1 cellular context compared by ENCODE assay signal in the genomic region with DNA sequence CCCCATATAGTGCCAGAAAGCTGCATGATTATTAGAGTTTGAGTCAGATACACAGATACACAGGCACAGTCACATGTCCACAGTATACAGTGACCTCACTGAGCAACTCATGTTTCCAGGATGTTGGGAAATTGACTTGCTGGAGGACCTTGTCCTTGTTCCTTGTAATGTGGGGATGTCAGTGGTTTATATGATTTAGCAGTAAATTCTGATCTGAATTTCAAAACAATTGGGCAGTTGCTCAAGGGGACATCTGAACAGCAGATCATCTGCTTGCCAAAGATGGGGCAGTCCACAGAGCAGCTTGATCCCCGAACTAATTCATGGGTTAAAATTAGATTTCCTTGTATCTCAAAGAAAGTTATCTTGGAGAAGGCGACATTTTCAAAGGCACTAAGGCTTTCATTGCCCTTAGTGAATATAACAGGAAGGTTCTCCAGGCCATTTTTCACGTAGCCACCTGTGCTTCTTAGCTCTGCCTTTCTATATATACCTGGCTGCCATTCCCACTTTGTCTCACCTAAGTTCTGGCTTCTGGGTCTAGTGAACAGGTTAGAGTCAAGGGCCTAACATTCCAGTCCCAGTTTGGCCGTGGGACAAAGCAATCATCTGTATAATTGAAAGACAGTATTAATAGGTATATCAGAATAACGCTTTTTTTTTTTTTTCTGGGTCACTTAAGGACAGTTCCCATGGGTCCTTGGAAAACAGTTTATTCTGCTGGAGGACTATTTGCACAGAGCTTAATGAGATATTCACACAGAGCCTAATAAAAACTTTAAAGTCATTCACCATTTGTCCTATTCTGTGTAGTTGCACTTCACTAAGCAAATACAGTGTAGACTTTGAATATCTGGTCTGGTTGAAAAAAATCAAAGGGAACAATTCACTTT.
TF ChIP-seq lines count a peak whose summit lies in the region.

No MANE protein-coding gene starts in this region.

TF ChIP-seq in HepG2, 621 proteins besides CTCF, POLR2A, EP300 and RAD21 (continued from another document and continues in another):
- no peak for TF ChIP-seq KLF11 (CRISPR knock-in tag; IDR thresholded peaks at IDR 0.05)
- no peak for TF ChIP-seq RBAK (CRISPR knock-in tag; IDR thresholded peaks at IDR 0.05)
- no peak for TF ChIP-seq AGO1 (IDR thresholded peaks at IDR 0.05; ENCODE audit: low read depth, low read length, poor library complexity, severe bottlenecking)
- no peak for TF ChIP-seq SP2 (CRISPR knock-in tag; IDR thresholded peaks at IDR 0.05)
- no peak for TF ChIP-seq PCBP1 (IDR thresholded peaks at IDR 0.05; ENCODE audit: borderline replicate concordance, low read depth, low read length)
- peak; percentile 57 for TF ChIP-seq RARA (CRISPR knock-in tag; IDR thresholded peaks at IDR 0.05)
- TF ChIP-seq, protein P1, sequence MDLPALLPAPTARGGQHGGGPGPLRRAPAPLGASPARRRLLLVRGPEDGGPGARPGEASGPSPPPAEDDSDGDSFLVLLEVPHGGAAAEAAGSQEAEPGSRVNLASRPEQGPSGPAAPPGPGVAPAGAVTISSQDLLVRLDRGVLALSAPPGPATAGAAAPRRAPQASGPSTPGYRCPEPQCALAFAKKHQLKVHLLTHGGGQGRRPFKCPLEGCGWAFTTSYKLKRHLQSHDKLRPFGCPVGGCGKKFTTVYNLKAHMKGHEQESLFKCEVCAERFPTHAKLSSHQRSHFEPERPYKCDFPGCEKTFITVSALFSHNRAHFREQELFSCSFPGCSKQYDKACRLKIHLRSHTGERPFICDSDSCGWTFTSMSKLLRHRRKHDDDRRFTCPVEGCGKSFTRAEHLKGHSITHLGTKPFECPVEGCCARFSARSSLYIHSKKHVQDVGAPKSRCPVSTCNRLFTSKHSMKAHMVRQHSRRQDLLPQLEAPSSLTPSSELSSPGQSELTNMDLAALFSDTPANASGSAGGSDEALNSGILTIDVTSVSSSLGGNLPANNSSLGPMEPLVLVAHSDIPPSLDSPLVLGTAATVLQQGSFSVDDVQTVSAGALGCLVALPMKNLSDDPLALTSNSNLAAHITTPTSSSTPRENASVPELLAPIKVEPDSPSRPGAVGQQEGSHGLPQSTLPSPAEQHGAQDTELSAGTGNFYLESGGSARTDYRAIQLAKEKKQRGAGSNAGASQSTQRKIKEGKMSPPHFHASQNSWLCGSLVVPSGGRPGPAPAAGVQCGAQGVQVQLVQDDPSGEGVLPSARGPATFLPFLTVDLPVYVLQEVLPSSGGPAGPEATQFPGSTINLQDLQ (CRISPR knock-in tag; IDR thresholded peaks at IDR 0.05), result no peak
- TF ChIP-seq FOSL1 (CRISPR knock-in tag; IDR thresholded peaks at IDR 0.05; ENCODE audit: borderline replicate concordance), result no peak
- TF ChIP-seq, protein P2, sequence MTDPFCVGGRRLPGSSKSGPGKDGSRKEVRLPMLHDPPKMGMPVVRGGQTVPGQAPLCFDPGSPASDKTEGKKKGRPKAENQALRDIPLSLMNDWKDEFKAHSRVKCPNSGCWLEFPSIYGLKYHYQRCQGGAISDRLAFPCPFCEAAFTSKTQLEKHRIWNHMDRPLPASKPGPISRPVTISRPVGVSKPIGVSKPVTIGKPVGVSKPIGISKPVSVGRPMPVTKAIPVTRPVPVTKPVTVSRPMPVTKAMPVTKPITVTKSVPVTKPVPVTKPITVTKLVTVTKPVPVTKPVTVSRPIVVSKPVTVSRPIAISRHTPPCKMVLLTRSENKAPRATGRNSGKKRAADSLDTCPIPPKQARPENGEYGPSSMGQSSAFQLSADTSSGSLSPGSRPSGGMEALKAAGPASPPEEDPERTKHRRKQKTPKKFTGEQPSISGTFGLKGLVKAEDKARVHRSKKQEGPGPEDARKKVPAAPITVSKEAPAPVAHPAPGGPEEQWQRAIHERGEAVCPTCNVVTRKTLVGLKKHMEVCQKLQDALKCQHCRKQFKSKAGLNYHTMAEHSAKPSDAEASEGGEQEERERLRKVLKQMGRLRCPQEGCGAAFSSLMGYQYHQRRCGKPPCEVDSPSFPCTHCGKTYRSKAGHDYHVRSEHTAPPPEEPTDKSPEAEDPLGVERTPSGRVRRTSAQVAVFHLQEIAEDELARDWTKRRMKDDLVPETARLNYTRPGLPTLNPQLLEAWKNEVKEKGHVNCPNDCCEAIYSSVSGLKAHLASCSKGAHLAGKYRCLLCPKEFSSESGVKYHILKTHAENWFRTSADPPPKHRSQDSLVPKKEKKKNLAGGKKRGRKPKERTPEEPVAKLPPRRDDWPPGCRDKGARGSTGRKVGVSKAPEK (CRISPR knock-in tag; IDR thresholded peaks at IDR 0.05; ENCODE audit: borderline replicate concordance), result no peak
- no peak for TF ChIP-seq NKX3-1 (CRISPR knock-in tag; IDR thresholded peaks at IDR 0.05)
- TF ChIP-seq POLR2G (IDR thresholded peaks at IDR 0.05; ENCODE audit: low read depth, low read length), result no peak; the same call in 1 of the 2 replicates
- TF ChIP-seq, protein P3, sequence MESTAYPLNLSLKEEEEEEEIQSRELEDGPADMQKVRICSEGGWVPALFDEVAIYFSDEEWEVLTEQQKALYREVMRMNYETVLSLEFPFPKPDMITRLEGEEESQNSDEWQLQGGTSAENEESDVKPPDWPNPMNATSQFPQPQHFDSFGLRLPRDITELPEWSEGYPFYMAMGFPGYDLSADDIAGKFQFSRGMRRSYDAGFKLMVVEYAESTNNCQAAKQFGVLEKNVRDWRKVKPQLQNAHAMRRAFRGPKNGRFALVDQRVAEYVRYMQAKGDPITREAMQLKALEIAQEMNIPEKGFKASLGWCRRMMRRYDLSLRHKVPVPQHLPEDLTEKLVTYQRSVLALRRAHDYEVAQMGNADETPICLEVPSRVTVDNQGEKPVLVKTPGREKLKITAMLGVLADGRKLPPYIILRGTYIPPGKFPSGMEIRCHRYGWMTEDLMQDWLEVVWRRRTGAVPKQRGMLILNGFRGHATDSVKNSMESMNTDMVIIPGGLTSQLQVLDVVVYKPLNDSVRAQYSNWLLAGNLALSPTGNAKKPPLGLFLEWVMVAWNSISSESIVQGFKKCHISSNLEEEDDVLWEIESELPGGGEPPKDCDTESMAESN (CRISPR knock-in tag; conservative IDR thresholded peaks at IDR 0.05), result no peak
- no peak for TF ChIP-seq HHEX (CRISPR knock-in tag; IDR thresholded peaks at IDR 0.05)
- no peak for TF ChIP-seq KAT2B (IDR thresholded peaks at IDR 0.05; ENCODE audit: borderline replicate concordance, low read depth, low read length)
- TF ChIP-seq, protein P4, sequence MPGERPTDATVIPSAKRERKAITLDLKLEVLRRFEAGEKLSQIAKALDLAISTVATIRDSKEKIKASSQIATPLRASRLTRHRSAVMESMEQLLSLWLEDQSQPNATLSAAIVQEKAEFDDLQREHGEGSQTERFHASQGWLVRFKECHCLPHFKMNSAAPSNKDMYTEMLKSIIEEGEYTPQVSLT (CRISPR knock-in tag; IDR thresholded peaks at IDR 0.05; ENCODE audit: borderline replicate concordance, low read depth), result no peak
- no peak for TF ChIP-seq ZNF446 (CRISPR knock-in tag; IDR thresholded peaks at IDR 0.05)
- peak; percentile 74 for TF ChIP-seq ASH2L (IDR thresholded peaks at IDR 0.05; ENCODE audit: insufficient read length, low read depth, low read length)
- TF ChIP-seq, protein P5, sequence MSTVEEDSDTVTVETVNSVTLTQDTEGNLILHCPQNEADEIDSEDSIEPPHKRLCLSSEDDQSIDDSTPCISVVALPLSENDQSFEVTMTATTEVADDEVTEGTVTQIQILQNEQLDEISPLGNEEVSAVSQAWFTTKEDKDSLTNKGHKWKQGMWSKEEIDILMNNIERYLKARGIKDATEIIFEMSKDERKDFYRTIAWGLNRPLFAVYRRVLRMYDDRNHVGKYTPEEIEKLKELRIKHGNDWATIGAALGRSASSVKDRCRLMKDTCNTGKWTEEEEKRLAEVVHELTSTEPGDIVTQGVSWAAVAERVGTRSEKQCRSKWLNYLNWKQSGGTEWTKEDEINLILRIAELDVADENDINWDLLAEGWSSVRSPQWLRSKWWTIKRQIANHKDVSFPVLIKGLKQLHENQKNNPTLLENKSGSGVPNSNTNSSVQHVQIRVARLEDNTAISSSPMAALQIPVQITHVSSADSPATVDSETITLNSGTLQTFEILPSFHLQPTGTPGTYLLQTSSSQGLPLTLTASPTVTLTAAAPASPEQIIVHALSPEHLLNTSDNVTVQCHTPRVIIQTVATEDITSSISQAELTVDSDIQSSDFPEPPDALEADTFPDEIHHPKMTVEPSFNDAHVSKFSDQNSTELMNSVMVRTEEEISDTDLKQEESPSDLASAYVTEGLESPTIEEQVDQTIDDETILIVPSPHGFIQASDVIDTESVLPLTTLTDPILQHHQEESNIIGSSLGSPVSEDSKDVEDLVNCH (CRISPR knock-in tag; IDR thresholded peaks at IDR 0.05), result no peak
- TF ChIP-seq CEBPB (IDR thresholded peaks at IDR 0.05; ENCODE audit: borderline replicate concordance, low read depth, low read length), result peak; percentile 95
- no peak for TF ChIP-seq ZNF598 (CRISPR knock-in tag; IDR thresholded peaks at IDR 0.05; ENCODE audit: borderline replicate concordance)
- 0 out of 2 replicates have a peak, but pooled peaks have one; percentile 53 for TF ChIP-seq RFXAP (CRISPR knock-in tag; IDR thresholded peaks at IDR 0.05; ENCODE audit: borderline replicate concordance)
- TF ChIP-seq, protein P6, sequence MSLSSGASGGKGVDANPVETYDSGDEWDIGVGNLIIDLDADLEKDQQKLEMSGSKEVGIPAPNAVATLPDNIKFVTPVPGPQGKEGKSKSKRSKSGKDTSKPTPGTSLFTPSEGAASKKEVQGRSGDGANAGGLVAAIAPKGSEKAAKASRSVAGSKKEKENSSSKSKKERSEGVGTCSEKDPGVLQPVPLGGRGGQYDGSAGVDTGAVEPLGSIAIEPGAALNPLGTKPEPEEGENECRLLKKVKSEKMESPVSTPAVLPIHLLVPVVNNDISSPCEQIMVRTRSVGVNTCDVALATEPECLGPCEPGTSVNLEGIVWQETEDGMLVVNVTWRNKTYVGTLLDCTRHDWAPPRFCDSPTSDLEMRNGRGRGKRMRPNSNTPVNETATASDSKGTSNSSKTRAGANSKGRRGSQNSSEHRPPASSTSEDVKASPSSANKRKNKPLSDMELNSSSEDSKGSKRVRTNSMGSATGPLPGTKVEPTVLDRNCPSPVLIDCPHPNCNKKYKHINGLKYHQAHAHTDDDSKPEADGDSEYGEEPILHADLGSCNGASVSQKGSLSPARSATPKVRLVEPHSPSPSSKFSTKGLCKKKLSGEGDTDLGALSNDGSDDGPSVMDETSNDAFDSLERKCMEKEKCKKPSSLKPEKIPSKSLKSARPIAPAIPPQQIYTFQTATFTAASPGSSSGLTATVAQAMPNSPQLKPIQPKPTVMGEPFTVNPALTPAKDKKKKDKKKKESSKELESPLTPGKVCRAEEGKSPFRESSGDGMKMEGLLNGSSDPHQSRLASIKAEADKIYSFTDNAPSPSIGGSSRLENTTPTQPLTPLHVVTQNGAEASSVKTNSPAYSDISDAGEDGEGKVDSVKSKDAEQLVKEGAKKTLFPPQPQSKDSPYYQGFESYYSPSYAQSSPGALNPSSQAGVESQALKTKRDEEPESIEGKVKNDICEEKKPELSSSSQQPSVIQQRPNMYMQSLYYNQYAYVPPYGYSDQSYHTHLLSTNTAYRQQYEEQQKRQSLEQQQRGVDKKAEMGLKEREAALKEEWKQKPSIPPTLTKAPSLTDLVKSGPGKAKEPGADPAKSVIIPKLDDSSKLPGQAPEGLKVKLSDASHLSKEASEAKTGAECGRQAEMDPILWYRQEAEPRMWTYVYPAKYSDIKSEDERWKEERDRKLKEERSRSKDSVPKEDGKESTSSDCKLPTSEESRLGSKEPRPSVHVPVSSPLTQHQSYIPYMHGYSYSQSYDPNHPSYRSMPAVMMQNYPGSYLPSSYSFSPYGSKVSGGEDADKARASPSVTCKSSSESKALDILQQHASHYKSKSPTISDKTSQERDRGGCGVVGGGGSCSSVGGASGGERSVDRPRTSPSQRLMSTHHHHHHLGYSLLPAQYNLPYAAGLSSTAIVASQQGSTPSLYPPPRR (CRISPR knock-in tag; IDR thresholded peaks at IDR 0.05; ENCODE audit: borderline replicate concordance), result peak; percentile 61; the same call in 1 of the 2 replicates
- no peak for TF ChIP-seq ZC3H13 (CRISPR knock-in tag; IDR thresholded peaks at IDR 0.05)
- TF ChIP-seq, protein P7, sequence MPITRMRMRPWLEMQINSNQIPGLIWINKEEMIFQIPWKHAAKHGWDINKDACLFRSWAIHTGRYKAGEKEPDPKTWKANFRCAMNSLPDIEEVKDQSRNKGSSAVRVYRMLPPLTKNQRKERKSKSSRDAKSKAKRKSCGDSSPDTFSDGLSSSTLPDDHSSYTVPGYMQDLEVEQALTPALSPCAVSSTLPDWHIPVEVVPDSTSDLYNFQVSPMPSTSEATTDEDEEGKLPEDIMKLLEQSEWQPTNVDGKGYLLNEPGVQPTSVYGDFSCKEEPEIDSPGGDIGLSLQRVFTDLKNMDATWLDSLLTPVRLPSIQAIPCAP (CRISPR knock-in tag; IDR thresholded peaks at IDR 0.05; ENCODE audit: low read depth), result peak; percentile 36; the same call in 1 of the 2 replicates
- TF ChIP-seq ZNF260 (CRISPR knock-in tag; IDR thresholded peaks at IDR 0.05; ENCODE audit: borderline replicate concordance, low read depth), result no peak
- peak; percentile 22 for TF ChIP-seq ERF (CRISPR knock-in tag; IDR thresholded peaks at IDR 0.05)
- TF ChIP-seq MIER2 (CRISPR knock-in tag; IDR thresholded peaks at IDR 0.05), result 0 out of 2 replicates have a peak, but pooled peaks have one; percentile 23
- TF ChIP-seq, protein P8, sequence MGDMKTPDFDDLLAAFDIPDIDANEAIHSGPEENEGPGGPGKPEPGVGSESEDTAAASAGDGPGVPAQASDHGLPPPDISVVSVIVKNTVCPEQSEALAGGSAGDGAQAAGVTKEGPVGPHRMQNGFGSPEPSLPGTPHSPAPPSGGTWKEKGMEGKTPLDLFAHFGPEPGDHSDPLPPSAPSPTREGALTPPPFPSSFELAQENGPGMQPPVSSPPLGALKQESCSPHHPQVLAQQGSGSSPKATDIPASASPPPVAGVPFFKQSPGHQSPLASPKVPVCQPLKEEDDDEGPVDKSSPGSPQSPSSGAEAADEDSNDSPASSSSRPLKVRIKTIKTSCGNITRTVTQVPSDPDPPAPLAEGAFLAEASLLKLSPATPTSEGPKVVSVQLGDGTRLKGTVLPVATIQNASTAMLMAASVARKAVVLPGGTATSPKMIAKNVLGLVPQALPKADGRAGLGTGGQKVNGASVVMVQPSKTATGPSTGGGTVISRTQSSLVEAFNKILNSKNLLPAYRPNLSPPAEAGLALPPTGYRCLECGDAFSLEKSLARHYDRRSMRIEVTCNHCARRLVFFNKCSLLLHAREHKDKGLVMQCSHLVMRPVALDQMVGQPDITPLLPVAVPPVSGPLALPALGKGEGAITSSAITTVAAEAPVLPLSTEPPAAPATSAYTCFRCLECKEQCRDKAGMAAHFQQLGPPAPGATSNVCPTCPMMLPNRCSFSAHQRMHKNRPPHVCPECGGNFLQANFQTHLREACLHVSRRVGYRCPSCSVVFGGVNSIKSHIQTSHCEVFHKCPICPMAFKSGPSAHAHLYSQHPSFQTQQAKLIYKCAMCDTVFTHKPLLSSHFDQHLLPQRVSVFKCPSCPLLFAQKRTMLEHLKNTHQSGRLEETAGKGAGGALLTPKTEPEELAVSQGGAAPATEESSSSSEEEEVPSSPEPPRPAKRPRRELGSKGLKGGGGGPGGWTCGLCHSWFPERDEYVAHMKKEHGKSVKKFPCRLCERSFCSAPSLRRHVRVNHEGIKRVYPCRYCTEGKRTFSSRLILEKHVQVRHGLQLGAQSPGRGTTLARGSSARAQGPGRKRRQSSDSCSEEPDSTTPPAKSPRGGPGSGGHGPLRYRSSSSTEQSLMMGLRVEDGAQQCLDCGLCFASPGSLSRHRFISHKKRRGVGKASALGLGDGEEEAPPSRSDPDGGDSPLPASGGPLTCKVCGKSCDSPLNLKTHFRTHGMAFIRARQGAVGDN (CRISPR knock-in tag; IDR thresholded peaks at IDR 0.05), result no peak
- TF ChIP-seq ELF4 (CRISPR knock-in tag; IDR thresholded peaks at IDR 0.05; ENCODE audit: borderline replicate concordance), result 0 out of 2 replicates have a peak, but pooled peaks have one; percentile 34
